ENCODE assay signal across 22 cellular contexts in the genomic region with DNA sequence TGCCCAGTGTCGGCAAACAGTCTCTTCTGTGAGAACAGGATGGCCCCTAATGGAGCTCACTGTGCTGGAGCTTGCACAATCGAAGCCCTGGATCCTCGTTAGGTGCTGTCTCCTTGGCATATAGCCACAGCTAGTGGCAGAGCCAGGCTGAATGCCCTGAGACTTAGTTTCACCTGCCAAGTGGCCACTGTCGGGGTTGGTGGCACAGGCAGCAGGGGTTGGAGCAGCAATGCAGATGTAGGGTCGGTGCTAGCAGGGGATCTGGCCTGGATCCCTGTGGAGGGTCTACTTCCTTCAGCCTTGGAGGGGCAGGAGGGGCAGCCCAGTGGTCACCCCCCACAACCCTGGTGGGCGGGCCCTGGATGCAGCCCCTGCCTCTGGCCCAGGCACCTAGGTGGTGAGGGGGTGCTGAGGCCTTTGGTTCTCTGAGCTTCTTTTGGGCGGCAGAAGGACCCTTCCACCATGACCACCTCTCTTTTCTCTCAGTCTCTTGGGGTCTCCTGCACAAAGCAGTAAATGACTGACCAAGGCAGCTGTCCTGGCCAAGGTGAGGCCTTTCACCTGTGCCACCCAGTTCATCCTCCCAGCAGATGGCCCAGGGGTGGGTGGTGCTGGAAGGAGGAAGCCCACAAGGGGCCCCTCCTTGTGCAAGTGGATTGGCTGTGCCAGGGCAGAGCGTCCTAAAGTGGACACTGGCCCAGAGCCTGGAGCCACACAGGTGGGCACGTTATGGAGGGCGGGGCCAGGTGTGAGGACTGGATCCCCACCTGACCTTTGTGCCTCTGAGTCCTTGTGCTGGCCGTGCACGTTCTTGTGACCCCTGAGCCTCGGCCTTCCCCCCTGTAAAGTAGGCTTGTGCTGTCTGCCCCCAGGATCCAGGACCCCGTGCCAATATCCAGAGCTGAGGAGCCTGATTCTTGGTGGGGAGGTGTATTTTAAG. TPM values are rescaled to one million over a fixed set of nuclear protein-coding genes. Genes with fewer than 3 reads are reported as not detected.
A peak's percentile ranks its signal among the peaks of the same experiment; 100 is the strongest.
DNase-seq lines count a peak whose midpoint lies in the region; ATAC-seq and TF ChIP-seq lines count a peak whose summit lies in the region.
"Had no signal": no experiment of that assay in that cellular context is flagged by ENCODE, and none has a peak within 500 bp of the region (broad histone marks: within the 10 kb centered on the region; RNA-seq: fewer than 3 reads in every experiment).

No MANE protein-coding gene starts in this region.

- no peaks in the 10 kb centered on the region for H3K27me3 ChIP-seq in Peyer's patch
- no peaks in the 10 kb centered on the region for H3K27me3 ChIP-seq in gastrocnemius medialis
- H3K27me3 ChIP-seq: BLaER1, gastroesophageal sphincter had no signal

- H3K4me3 ChIP-seq in Peyer's patch: no peak overlapping the region
- no peak overlapping the region for H3K4me3 ChIP-seq in gastrocnemius medialis
- H3K4me3 ChIP-seq: A549, BLaER1, gastroesophageal sphincter, skin epidermis had no signal

- in situ Hi-C loops in gastrocnemius medialis (cut with MboI; ENCODE audit: low sequenced_read_pairs in 4 of 4): no loop called here

- no peaks in the 10 kb centered on the region for H3K36me3 ChIP-seq in Peyer's patch
- no peaks in the 10 kb centered on the region for H3K36me3 ChIP-seq in gastrocnemius medialis
- H3K36me3 ChIP-seq: gastroesophageal sphincter had no signal

- H3K4me1 ChIP-seq in Peyer's patch (peaks cover 0 to 9% (median 0%) of the 10 kb centered on the region in 4 donors), gastrocnemius medialis (peaks cover 40 to 48% of the 10 kb centered on the region in 2 donors)
- H3K4me1 ChIP-seq: A549 had no signal

- intact Hi-C loops in gastrocnemius medialis (cut with DNase I; ENCODE audit: low total_unique reads): no loop called here

- no peak for TF ChIP-seq POLR2A in Peyer's patch (IDR thresholded peaks at IDR 0.05)
- TF ChIP-seq POLR2A in gastrocnemius medialis (IDR thresholded peaks at IDR 0.05): no peak

- peak; percentile 60 for DNase-seq in NCI-H2196 (lab: John Stamatoyannopoulos, UW; ENCODE audit: unreplicated experiment)
- no peak for DNase-seq in NCI-H2196 treated with DMSO at 0.1 percent for 48 hours (lab: John Stamatoyannopoulos, UW; ENCODE audit: unreplicated experiment)
- peak in 2 of 3 donors; percentile 12 to 42 for DNase-seq in Peyer's patch
- DNase-seq in left lobe of liver (ENCODE audit: low spot score): peak; percentile 85
- peak; percentile 67 to 85 for DNase-seq in gastrocnemius medialis
- DNase-seq in GM19240 (ENCODE audit: insufficient read length, low spot score): no peak
- no peak for DNase-seq in stimulated activated CD4-positive, alpha-beta T cell treated with anti-CD3 and anti-CD28 coated beads, Interleukin-4, amount 100 ng/mL, for 1 hour
- no peak for DNase-seq in NCI-H128 (lab: John Stamatoyannopoulos, UW; ENCODE audit: unreplicated experiment)
- DNase-seq: activated CD8-positive, alpha-beta T cell treated with anti-CD3 and anti-CD28 coated beads, Interleukin-2, amount 10 ng/mL, durations not matched to agents 7 days and 5 days; activated naive CD8-positive, alpha-beta T cell treated with anti-CD3 and anti-CD28 coated beads, Interleukin-2, amount 10 ng/mL, durations not matched to agents 7 days and 5 days; dermis blood vessel endothelial cell; DMS 273 treated with DMSO at 0.1 percent for 48 hours; KG1; NCI-H1417; NCI-H510A; stimulated activated CD4-positive, alpha-beta T cell treated with anti-CD3 and anti-CD28 coated beads, Interleukin-4, amount 100 ng/mL, for 4 hours; T-helper 2 cell had no signal

- no peak overlapping the region for H3K27ac ChIP-seq in Peyer's patch
- H3K27ac ChIP-seq in gastrocnemius medialis: peak overlapping the region in 2 of 4 donors; percentile 41 to 47
- H3K27ac ChIP-seq: A549, BLaER1, epithelial cell of prostate, gastroesophageal sphincter, skin epidermis had no signal

- TF ChIP-seq CTCF in Peyer's patch (IDR thresholded peaks at IDR 0.05) (no peak), gastrocnemius medialis (IDR thresholded peaks at IDR 0.05 in 4 of 5, conservative IDR thresholded peaks at IDR 0.05 in 1 of 5) (no peak)

- ATAC-seq in left lobe of liver: peak; percentile 94
- ATAC-seq in gastrocnemius medialis: peak; percentile 95 to 97
- ATAC-seq: activated CD8-positive, alpha-beta T cell treated with anti-CD3 and anti-CD28 coated beads, Interleukin-2, amount 10 ng/mL, durations not matched to agents 7 days and 5 days; gastroesophageal sphincter had no signal

- H3K9me3 ChIP-seq in Peyer's patch: no peaks in the 10 kb centered on the region
- H3K9me3 ChIP-seq in gastrocnemius medialis: no peaks in the 10 kb centered on the region
- H3K9me3 ChIP-seq: A549, gastroesophageal sphincter had no signal

RNA-seq across cellular contexts. Expression of gene PHF2, which starts 44.8 kb away (rescaled TPM):
- 10 to 100 TPM; 12.3 to 26.4 (median 19.5) TPM for total RNA-seq in Peyer's patch
- total RNA-seq in left lobe of liver: 7.3 TPM
- total RNA-seq in gastrocnemius medialis: 10 to 100 TPM; 18.8 to 24.3 (median 21.9) TPM

Comparison
In these comparisons a context has a peak if more than half of its experiments do, and no peak if none do; other contexts are left out.
1. DNase-seq: peak in NCI-H2196 (single experiment), Peyer's patch (2 of 3), left lobe of liver (single experiment) and gastrocnemius medialis (2 of 2); none in NCI-H2196 treated with DMSO at 0.1 percent for 48 hours (single experiment), GM19240 (single experiment), stimulated activated CD4-positive, alpha-beta T cell treated with anti-CD3 and anti-CD28 coated beads, Interleukin-4, amount 100 ng/mL, for 1 hour (single experiment) and NCI-H128 (single experiment).